ENCODE assay signal across 10 cellular contexts in the genomic region with DNA sequence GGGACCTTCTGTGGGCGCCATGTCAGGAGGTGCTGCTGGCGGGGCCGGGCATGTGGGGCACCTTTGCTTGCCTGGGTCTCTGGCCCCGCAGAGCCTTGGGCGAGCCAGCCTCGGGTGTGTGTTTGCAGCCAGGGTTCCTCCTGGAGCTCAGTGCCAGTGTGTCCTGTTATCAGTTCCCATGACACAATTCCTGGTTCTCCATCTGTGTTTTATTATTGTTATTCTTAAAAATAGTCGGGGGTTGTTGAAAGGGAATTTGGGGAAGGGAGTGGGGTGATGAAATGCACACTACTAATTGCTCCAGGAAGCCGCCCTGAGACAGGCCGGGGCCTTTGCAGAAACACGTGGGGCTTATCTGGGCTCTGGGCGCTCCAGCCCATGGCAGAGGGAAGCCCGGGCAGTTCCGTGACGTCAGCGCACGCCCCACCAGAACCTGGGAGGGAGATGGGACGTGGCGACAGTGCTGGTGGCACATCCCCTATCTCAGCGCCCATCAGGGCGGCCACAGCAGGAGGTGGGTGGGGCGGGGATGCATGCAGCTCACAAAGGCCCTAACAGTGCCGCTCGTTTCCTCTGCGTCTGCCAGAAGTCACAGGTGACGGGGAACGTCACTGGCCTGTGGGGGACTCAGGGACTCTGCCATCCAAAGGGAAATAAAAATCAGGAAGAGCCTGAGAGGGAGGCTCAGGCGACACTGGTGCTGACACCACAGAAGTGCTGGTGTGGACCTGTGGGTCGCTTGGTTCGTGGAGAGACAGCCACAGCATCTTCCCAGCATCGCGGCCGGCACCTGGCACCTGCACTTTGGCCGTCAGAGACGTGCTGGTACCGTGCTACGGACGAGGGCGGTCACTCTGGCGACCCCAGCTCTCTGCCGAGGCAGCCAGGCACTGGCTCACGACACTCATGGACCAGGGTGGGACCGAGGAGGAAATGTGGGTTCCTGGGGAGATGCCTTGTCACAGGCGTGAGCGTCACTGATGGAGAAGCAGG.
DNase-seq lines count a peak whose midpoint lies in the region; ATAC-seq and TF ChIP-seq lines count a peak whose summit lies in the region.
"Had no signal": no experiment of that assay in that cellular context is flagged by ENCODE, and none has a peak within 500 bp of the region (broad histone marks: within the 10 kb centered on the region; RNA-seq: fewer than 3 reads in every experiment).

No MANE protein-coding gene starts in this region.

- peaks cover 28 to 70% (median 52%) of the 10 kb centered on the region in 7 donors for H3K4me1 Mint-ChIP-seq in naive thymus-derived CD4-positive, alpha-beta T cell

- CTCF ChIA-PET in naive thymus-derived CD4-positive, alpha-beta T cell (lab: Charles Lee) = interaction anchor here (0.7 to 6.3 kb wide), 3 partner anchors 77 to 147 kb away, joined by 3 to 60 read pairs (median 4); no protein-coding TSS in a partner anchor

- H3K27ac Mint-ChIP-seq in naive thymus-derived CD4-positive, alpha-beta T cell = peak overlapping the region in 6 of 9 donors; percentile 65 to 92 (median 85)
- H3K27ac Mint-ChIP-seq: endodermal cell had no signal

- TF ChIP-seq CTCF in RWPE2 (IDR thresholded peaks at IDR 0.05; ENCODE audit: poor library complexity, severe bottlenecking) (no peak), fibroblast of pulmonary artery (IDR thresholded peaks at IDR 0.05; ENCODE audit: low read length, missing control alignments) (no peak)

- in situ Hi-C loops in GM23248 (cut with MboI) = no loop called here

- no peaks in the 10 kb centered on the region for H3K36me3 ChIP-seq in GM23248 (ENCODE audit: low read depth)
- no peaks in the 10 kb centered on the region for H3K36me3 ChIP-seq in RWPE2 (ENCODE audit: low read depth)
- peaks cover 0 to 30% (median 13%) of the 10 kb centered on the region in 3 experiments for H3K36me3 ChIP-seq in naive thymus-derived CD4-positive, alpha-beta T cell (ENCODE audit: control insufficient read depth in 2 of 3, insufficient read depth in 3 of 3, low read length in 3 of 3)

- no peaks in the 10 kb centered on the region for H3K9me3 ChIP-seq in GM23248 (ENCODE audit: low read depth)
- H3K9me3 ChIP-seq in RWPE2 (ENCODE audit: severe bottlenecking) = no peaks in the 10 kb centered on the region
- no peaks in the 10 kb centered on the region for H3K9me3 ChIP-seq in naive thymus-derived CD4-positive, alpha-beta T cell (ENCODE audit: control insufficient read depth in 2 of 3, low read length in 3 of 3)

- H4K20me1 ChIP-seq in GM23248 (ENCODE audit: insufficient read depth) = no peaks in the 10 kb centered on the region

- peak overlapping the region; percentile 32 for H3K4me2 ChIP-seq in GM23248 (ENCODE audit: unreplicated experiment)

- H3F3A ChIP-seq in GM23248 (ENCODE audit: insufficient read depth) = no peaks in the 10 kb centered on the region

- peak overlapping the region; percentile 30 for H3K9ac ChIP-seq in GM23248

- peak overlapping the region; percentile 57 for H2AFZ ChIP-seq in GM23248

- POLR2A ChIA-PET in naive thymus-derived CD4-positive, alpha-beta T cell (lab: Charles Lee) = interaction anchor here (0.9 to 1.9 kb wide), 2 partner anchors 123 to 129 kb away, joined by 3 to 6 read pairs; no protein-coding TSS in a partner anchor

- H3K27me3 Mint-ChIP-seq in naive thymus-derived CD4-positive, alpha-beta T cell = no peaks in the 10 kb centered on the region

- no peak for ATAC-seq in RWPE2 (ENCODE audit: low read depth)
- no peak for ATAC-seq in naive thymus-derived CD4-positive, alpha-beta T cell
- ATAC-seq in HG03521 (IDR thresholded peaks at IDR 0.05; ENCODE audit: unreplicated experiment) = no peak

- 74 to 78% methylated on average over 44 of the region's 44 CpGs for WGBS in GM23248 (ENCODE audit: low coverage in 1 of 2, low lambda C conversion rate in 2 of 2, missing lambda C conversion rate in 2 of 2), 2 experiments

- H3K27ac ChIP-seq in GM23248 (no peak overlapping the region), RWPE2 (ENCODE audit: poor library complexity, severe bottlenecking) (no peak overlapping the region)
- no peak overlapping the region for H3K27ac ChIP-seq in naive thymus-derived CD4-positive, alpha-beta T cell (ENCODE audit: low read depth, low read length)

- no peaks in the 10 kb centered on the region for H3K4me1 ChIP-seq in GM23248 (ENCODE audit: insufficient read depth)
- no peaks in the 10 kb centered on the region for H3K4me1 ChIP-seq in RWPE2 (ENCODE audit: insufficient read depth, poor library complexity, severe bottlenecking)
- peaks cover 28 to 40% of the 10 kb centered on the region in 2 donors for H3K4me1 ChIP-seq in naive thymus-derived CD4-positive, alpha-beta T cell (ENCODE audit: control insufficient read depth in 2 of 2, insufficient read depth in 2 of 2, low read length in 2 of 2)

- H3K36me3 Mint-ChIP-seq in naive thymus-derived CD4-positive, alpha-beta T cell = peaks cover 3 to 28% (median 15%) of the 10 kb centered on the region in 5 donors

- H3K9me3 Mint-ChIP-seq in naive thymus-derived CD4-positive, alpha-beta T cell = peaks cover 0 to 3% (median 0%) of the 10 kb centered on the region in 11 donors
- H3K9me3 Mint-ChIP-seq: endodermal cell, neural crest cell had no signal

- H3K79me2 ChIP-seq in GM23248 (ENCODE audit: insufficient read depth) = no peaks in the 10 kb centered on the region

- intact Hi-C loops in naive thymus-derived CD4-positive, alpha-beta T cell (cut with micrococcal nuclease) = loop anchor here (5.0 to 10.0 kb wide), 2 partner anchors 428 to 581 kb away; a partner anchor contains a TSS

- H3K27me3 ChIP-seq in GM23248 (replicated peaks; ENCODE audit: insufficient read depth) (no peaks in the 10 kb centered on the region), RWPE2 (ENCODE audit: insufficient read depth, poor library complexity, severe bottlenecking) (peaks cover 6% of the 10 kb centered on the region)
- no peaks in the 10 kb centered on the region for H3K27me3 ChIP-seq in naive thymus-derived CD4-positive, alpha-beta T cell (ENCODE audit: control insufficient read depth in 2 of 2, insufficient read depth in 2 of 2, low read length in 2 of 2)

- no peaks in the 10 kb centered on the region for H3K9me2 ChIP-seq in GM23248 (ENCODE audit: insufficient read depth)

- H3K4me3 Mint-ChIP-seq in naive thymus-derived CD4-positive, alpha-beta T cell = peak overlapping the region in 7 of 10 donors; percentile 35 to 75 (median 58)
- H3K4me3 Mint-ChIP-seq: endodermal cell, neural crest cell had no signal

- no peak for DNase-seq in GM23248
- peak; percentile 47 for DNase-seq in RWPE2 (ENCODE audit: low spot score)
- peak; percentile 23 for DNase-seq in fibroblast of pulmonary artery (ENCODE audit: low read depth)
- peak in 6 of 9 donors; percentile 24 to 43 (median 39) for DNase-seq in naive thymus-derived CD4-positive, alpha-beta T cell
- DNase-seq in AG08395 (ENCODE audit: low spot score) = no peak
- no peak for DNase-seq in SK-N-DZ (ENCODE audit: low spot score)
- DNase-seq in NCI-H1436 treated with DMSO at 0.1 percent for 48 hours (lab: John Stamatoyannopoulos, UW) = no peak

- H3K4me3 ChIP-seq in GM23248 = peak overlapping the region; percentile 39; the same call in 1 of the 2 replicates
- H3K4me3 ChIP-seq in RWPE2 (ENCODE audit: severe bottlenecking) = no peak overlapping the region
- no peak overlapping the region for H3K4me3 ChIP-seq in fibroblast of pulmonary artery (replicated peaks; ENCODE audit: low read depth, low read length)
- H3K4me3 ChIP-seq in naive thymus-derived CD4-positive, alpha-beta T cell (ENCODE audit: low read length) = no peak overlapping the region

Comparison
In these comparisons a context has a peak if more than half of its experiments do, and no peak if none do; other contexts are left out.
1. DNase-seq: peak in RWPE2 (single experiment), fibroblast of pulmonary artery (single experiment) and naive thymus-derived CD4-positive, alpha-beta T cell (6 of 9); none in GM23248 (single experiment), AG08395 (single experiment), SK-N-DZ (single experiment) and NCI-H1436 treated with DMSO at 0.1 percent for 48 hours (single experiment).